ENCODE assay signal across 21 cellular contexts in genomic region chr9:124949387-124949786, GRCh38.
"Had no signal": no experiment of that assay in that cellular context is flagged by ENCODE, and none has a peak within 500 bp of the region (broad histone marks: within the 10 kb centered on the region; RNA-seq: fewer than 3 reads in every experiment).

No MANE protein-coding gene starts in this region.

- H3K9ac ChIP-seq: neural progenitor cell, parathyroid adenoma had no signal

- H3K27ac Mint-ChIP-seq: mesothelial cell of epicardium; nephron; neural progenitor cell; stimulated activated naive CD8-positive, alpha-beta T cell treated with anti-CD3 and anti-CD28 coated beads, Interleukin-15, amount 100 ng/mL, for 72 hours had no signal

- H3K9me3 Mint-ChIP-seq: mesothelial cell of epicardium; naive thymus-derived CD4-positive, alpha-beta T cell; nephron; neural progenitor cell; stimulated activated naive B cell treated with anti-CD40 and anti-IgM and Interleukin-4, amounts not matched to agents 10 μg/mL and 1 μg/mL and 100 μg/mL, for 72 hours; stimulated activated naive CD8-positive, alpha-beta T cell treated with anti-CD3 and anti-CD28 coated beads, Interleukin-15, amount 100 ng/mL, for 72 hours had no signal

- DNase-seq: dorsolateral prefrontal cortex; effector CD4-positive, alpha-beta T cell; mesenchymal stem cell; mucosa of descending colon; naive thymus-derived CD4-positive, alpha-beta T cell; sigmoid colon; spleen; stimulated activated CD4-positive, alpha-beta T cell treated with anti-CD3 and anti-CD28 coated beads, Interleukin-4, amount 100 ng/mL, for 4 hours; stimulated activated naive B cell treated with anti-CD40 and anti-IgM and Interleukin-4, amounts not matched to agents 10 μg/mL and 1 μg/mL and 100 μg/mL, for 72 hours; stimulated activated naive CD8-positive, alpha-beta T cell treated with anti-CD3 and anti-CD28 coated beads, Interleukin-15, amount 100 ng/mL, for 72 hours; trophoblast cell had no signal

- H3K27me3 ChIP-seq: dorsolateral prefrontal cortex, neural progenitor cell, right atrium auricular region, sigmoid colon, spleen, suprapubic skin had no signal

- H3K36me3 ChIP-seq: neural progenitor cell, prostate gland, right atrium auricular region, sigmoid colon had no signal

- H3K4me1 ChIP-seq: neural progenitor cell, parathyroid adenoma, prostate gland, right atrium auricular region, sigmoid colon, suprapubic skin had no signal

- FAIRE-seq: colon, frontal cortex, keratinocyte had no signal

- H3K4me2 ChIP-seq: neural progenitor cell had no signal

- H3K9me3 ChIP-seq: mucosa of descending colon, prostate gland, right atrium auricular region, sigmoid colon, spleen, suprapubic skin had no signal

- H3K27ac ChIP-seq: dorsolateral prefrontal cortex, neural progenitor cell, parathyroid adenoma, prostate gland, right atrium auricular region, sigmoid colon, suprapubic skin had no signal

- ATAC-seq: mucosa of descending colon; naive thymus-derived CD4-positive, alpha-beta T cell; stimulated activated naive CD8-positive, alpha-beta T cell treated with anti-CD3 and anti-CD28 coated beads, Interleukin-15, amount 100 ng/mL, for 72 hours had no signal

- H3K4me3 Mint-ChIP-seq: mesothelial cell of epicardium; naive thymus-derived CD4-positive, alpha-beta T cell; nephron; neural progenitor cell; stimulated activated naive B cell treated with anti-CD40 and anti-IgM and Interleukin-4, amounts not matched to agents 10 μg/mL and 1 μg/mL and 100 μg/mL, for 72 hours; stimulated activated naive CD8-positive, alpha-beta T cell treated with anti-CD3 and anti-CD28 coated beads, Interleukin-15, amount 100 ng/mL, for 72 hours had no signal

- H3K4me1 Mint-ChIP-seq: mesothelial cell of epicardium; nephron; neural progenitor cell; stimulated activated naive CD8-positive, alpha-beta T cell treated with anti-CD3 and anti-CD28 coated beads, Interleukin-15, amount 100 ng/mL, for 72 hours had no signal

- H3K27me3 Mint-ChIP-seq: naive thymus-derived CD4-positive, alpha-beta T cell; stimulated activated naive B cell treated with anti-CD40 and anti-IgM and Interleukin-4, amounts not matched to agents 10 μg/mL and 1 μg/mL and 100 μg/mL, for 72 hours; stimulated activated naive CD8-positive, alpha-beta T cell treated with anti-CD3 and anti-CD28 coated beads, Interleukin-15, amount 100 ng/mL, for 72 hours had no signal

- H2AFZ ChIP-seq: neural progenitor cell, parathyroid adenoma had no signal

- H3K4me3 ChIP-seq: dorsolateral prefrontal cortex, mucosa of descending colon, neural progenitor cell, prostate gland, right atrium auricular region, sigmoid colon, spleen, suprapubic skin had no signal

- H3K79me2 ChIP-seq: parathyroid adenoma had no signal
